1 cellular context compared by ENCODE assay signal in genomic region chr22:41525450-41526225, GRCh38.
TF ChIP-seq lines count a peak whose summit lies in the region.

No MANE protein-coding gene starts in this region.

TF ChIP-seq in liver, 16 proteins besides CTCF, POLR2A, EP300 and RAD21 (continued from another document):
- TF ChIP-seq REST (IDR thresholded peaks at IDR 0.05) (no peak), SP1 (IDR thresholded peaks at IDR 0.05) (no peak), EGR1 (IDR thresholded peaks at IDR 0.05; ENCODE audit: low read depth in 2 of 2) (no peak), NR2F2 (IDR thresholded peaks at IDR 0.05) (no peak), HNF4A (conservative IDR thresholded peaks at IDR 0.05) (peak in 1 of 2 donors; percentile 16)
